ENCODE assay signal across 8 cellular contexts in genomic region chr14:88189040-88189839, GRCh38.
DNase-seq lines count a peak whose midpoint lies in the region; ATAC-seq, FAIRE-seq and TF ChIP-seq lines count a peak whose summit lies in the region.

No MANE protein-coding gene starts in this region.

- H3K9me3 ChIP-seq in BE2C, result no peaks in the 10 kb centered on the region

- peak; percentile 90 for TF ChIP-seq CTCF in BE2C (IDR thresholded peaks at IDR 0.05; ENCODE audit: low read depth, low read length)
- peak; percentile 45 for TF ChIP-seq CTCF in mesothelial cell of epicardium (IDR thresholded peaks at IDR 0.05; ENCODE audit: unreplicated experiment)

- peak; percentile 87 for DNase-seq in BE2C
- peak; percentile 79 for DNase-seq in NCI-H2196 (lab: John Stamatoyannopoulos, UW; ENCODE audit: unreplicated experiment)
- peak in 1 of 2 experiments; percentile 77 for DNase-seq in mesothelial cell of epicardium (ENCODE audit: low spot score in 2 of 2, unreplicated experiment in 2 of 2)
- DNase-seq in stimulated activated effector memory CD8-positive, alpha-beta T cell treated with anti-CD3 and anti-CD28 coated beads, Interleukin-12 subunit alpha, Interleukin-12 subunit beta, amount 100 ng/mL, for 72 hours (ENCODE audit: low spot score in 2 of 2), result peak; percentile 45 to 81

- H3K4me1 ChIP-seq in BE2C, result no peaks in the 10 kb centered on the region

- H3K4me1 Mint-ChIP-seq in mesothelial cell of epicardium, result peaks cover 8% of the 10 kb centered on the region
- peaks cover 7% of the 10 kb centered on the region for H3K4me1 Mint-ChIP-seq in stimulated activated effector memory CD8-positive, alpha-beta T cell treated with anti-CD3 and anti-CD28 coated beads, Interleukin-12 subunit alpha, Interleukin-12 subunit beta, amount 100 ng/mL, for 72 hours

- no peaks in the 10 kb centered on the region for H3K36me3 Mint-ChIP-seq in mesothelial cell of epicardium
- no peaks in the 10 kb centered on the region for H3K36me3 Mint-ChIP-seq in stimulated activated effector memory CD8-positive, alpha-beta T cell treated with anti-CD3 and anti-CD28 coated beads, Interleukin-12 subunit alpha, Interleukin-12 subunit beta, amount 100 ng/mL, for 72 hours

- peaks cover 24% of the 10 kb centered on the region for H3K27me3 Mint-ChIP-seq in mesothelial cell of epicardium (ENCODE audit: low read depth)

- peak; percentile 57 for FAIRE-seq in endometrium (lab: Jason Lieb, UNC)

- ATAC-seq in GM18867 (IDR thresholded peaks at IDR 0.05; ENCODE audit: unreplicated experiment) (peak; percentile 76), HG03159 (IDR thresholded peaks at IDR 0.05; ENCODE audit: unreplicated experiment) (peak; percentile 68)
- ATAC-seq in activated CD4-positive, CD25-positive, alpha-beta regulatory T cell treated with anti-CD3 and anti-CD28 coated beads, Interleukin-2, amount 50 U/mL, for 24 hours, result peak; percentile 35 to 41
- peak; percentile 76 for ATAC-seq in stimulated activated effector memory CD8-positive, alpha-beta T cell treated with anti-CD3 and anti-CD28 coated beads, Interleukin-12 subunit alpha, Interleukin-12 subunit beta, amount 100 ng/mL, for 72 hours

- peak overlapping the region; percentile 51 for H3K4me3 ChIP-seq in BE2C (ENCODE audit: low read depth, low read length)

- no peaks in the 10 kb centered on the region for H3K36me3 ChIP-seq in BE2C

- no peaks in the 10 kb centered on the region for H3K9me3 Mint-ChIP-seq in mesothelial cell of epicardium
- no peaks in the 10 kb centered on the region for H3K9me3 Mint-ChIP-seq in stimulated activated effector memory CD8-positive, alpha-beta T cell treated with anti-CD3 and anti-CD28 coated beads, Interleukin-12 subunit alpha, Interleukin-12 subunit beta, amount 100 ng/mL, for 72 hours

- H3K4me3 Mint-ChIP-seq in mesothelial cell of epicardium, result peak overlapping the region; percentile 52
- H3K4me3 Mint-ChIP-seq in stimulated activated effector memory CD8-positive, alpha-beta T cell treated with anti-CD3 and anti-CD28 coated beads, Interleukin-12 subunit alpha, Interleukin-12 subunit beta, amount 100 ng/mL, for 72 hours, result peak overlapping the region; percentile 32

- no peak overlapping the region for H3K27ac Mint-ChIP-seq in mesothelial cell of epicardium
- peak overlapping the region; percentile 34 for H3K27ac Mint-ChIP-seq in stimulated activated effector memory CD8-positive, alpha-beta T cell treated with anti-CD3 and anti-CD28 coated beads, Interleukin-12 subunit alpha, Interleukin-12 subunit beta, amount 100 ng/mL, for 72 hours

- no peaks in the 10 kb centered on the region for H3K27me3 ChIP-seq in BE2C
